1 cellular context compared by ENCODE assay signal in genomic region chr1:44405041-44405803, GRCh38.
A peak's percentile ranks its signal among the peaks of the same experiment; 100 is the strongest.
TF ChIP-seq lines count a peak whose summit lies in the region.

Gene RNF220 (plus strand): TSS chr1:44405255.

TF ChIP-seq in HEK293, 187 proteins besides CTCF, POLR2A, EP300 and RAD21 (continued from another document and continues in another):
- TF ChIP-seq PRDM6 (tag by site-specific recombination; IDR thresholded peaks at IDR 0.05) (no peak), ZNF140 (tag by site-specific recombination; IDR thresholded peaks at IDR 0.05) (no peak), ZNF664 (tag by site-specific recombination; IDR thresholded peaks at IDR 0.05) (no peak), REPIN1 (tag by site-specific recombination; IDR thresholded peaks at IDR 0.05; ENCODE audit: low read depth) (no peak), ZNF24 (tag by site-specific recombination; IDR thresholded peaks at IDR 0.05) (peak; percentile 84), ZNF362 (tag by site-specific recombination; IDR thresholded peaks at IDR 0.05) (no peak), ZNF211 (tag by site-specific recombination; IDR thresholded peaks at IDR 0.05; ENCODE audit: low read depth) (no peak), SALL2 (tag by site-specific recombination; IDR thresholded peaks at IDR 0.05; ENCODE audit: borderline replicate concordance) (0 out of 2 replicates have a peak, but pooled peaks have one; percentile 67), ZNF629 (tag by site-specific recombination; IDR thresholded peaks at IDR 0.05) (peak; percentile 51; the same call in 1 of the 2 replicates), ZNF311 (tag by site-specific recombination; IDR thresholded peaks at IDR 0.05; ENCODE audit: borderline replicate concordance) (no peak), ZNF76 (tag by site-specific recombination; IDR thresholded peaks at IDR 0.05; ENCODE audit: borderline replicate concordance, low read depth) (peak; percentile 92), INSM2 (tag by site-specific recombination; IDR thresholded peaks at IDR 0.05) (peak; percentile 91), TRIM28 (IDR thresholded peaks at IDR 0.05; ENCODE audit: borderline replicate concordance, low read length) (peak; percentile 76; the same call in 1 of the 2 replicates), ZBTB21 (tag by site-specific recombination; IDR thresholded peaks at IDR 0.05) (peak; percentile 80), ZNF23 (tag by site-specific recombination; IDR thresholded peaks at IDR 0.05; ENCODE audit: borderline replicate concordance) (no peak), ZNF366 (tag by site-specific recombination; conservative IDR thresholded peaks at IDR 0.05) (peak; percentile 73), ZEB2 (tag by site-specific recombination; IDR thresholded peaks at IDR 0.05) (peak; percentile 73), BCL11B (tag by site-specific recombination; IDR thresholded peaks at IDR 0.05; ENCODE audit: low read depth) (no peak), ZNF280D (tag by site-specific recombination; IDR thresholded peaks at IDR 0.05) (no peak), ZNF121 (tag by site-specific recombination; IDR thresholded peaks at IDR 0.05) (peak; percentile 32; the same call in 1 of the 2 replicates), ZNF324 (tag by site-specific recombination; IDR thresholded peaks at IDR 0.05) (peak; percentile 97), ZNF341 (tag by site-specific recombination; IDR thresholded peaks at IDR 0.05; ENCODE audit: low read depth) (no peak), ZNF621 (tag by site-specific recombination; IDR thresholded peaks at IDR 0.05) (no peak), KLF1 (tag by site-specific recombination; IDR thresholded peaks at IDR 0.05) (peak; percentile 80), GLIS2 (tag by site-specific recombination; IDR thresholded peaks at IDR 0.05) (no peak), EGR2 (tag by site-specific recombination; IDR thresholded peaks at IDR 0.05; ENCODE audit: low read depth) (peak; percentile 45), ZNF132 (tag by site-specific recombination; IDR thresholded peaks at IDR 0.05; ENCODE audit: borderline replicate concordance) (no peak), ZNF114 (tag by site-specific recombination; IDR thresholded peaks at IDR 0.05) (no peak), SP2 (tag by site-specific recombination; IDR thresholded peaks at IDR 0.05) (peak; percentile 52), ZNF280C (tag by site-specific recombination; IDR thresholded peaks at IDR 0.05) (no peak), ZXDB (tag by site-specific recombination; IDR thresholded peaks at IDR 0.05) (peak; percentile 89), ZNF416 (tag by site-specific recombination; IDR thresholded peaks at IDR 0.05) (peak; percentile 82; the same call in 1 of the 2 replicates), ZNF433 (tag by site-specific recombination; IDR thresholded peaks at IDR 0.05; ENCODE audit: low read depth) (no peak), ZNF18 (tag by site-specific recombination; IDR thresholded peaks at IDR 0.05) (peak; percentile 87), ZNF701 (tag by site-specific recombination; IDR thresholded peaks at IDR 0.05) (no peak), ZFP37 (tag by site-specific recombination; IDR thresholded peaks at IDR 0.05) (peak; percentile 86), ZNF423 (tag by site-specific recombination; IDR thresholded peaks at IDR 0.05) (0 out of 2 replicates have a peak, but pooled peaks have one; percentile 26), ZNF274 (IDR thresholded peaks at IDR 0.05; ENCODE audit: low read length) (no peak), ZNF274 (tag by site-specific recombination; IDR thresholded peaks at IDR 0.05; ENCODE audit: borderline replicate concordance) (no peak), ZNF658 (tag by site-specific recombination; IDR thresholded peaks at IDR 0.05) (0 out of 2 replicates have a peak, but pooled peaks have one; percentile 2), ZNF169 (tag by site-specific recombination; IDR thresholded peaks at IDR 0.05) (peak; percentile 85; the same call in 1 of the 2 replicates), ZNF626 (tag by site-specific recombination; IDR thresholded peaks at IDR 0.05) (no peak), IKZF3 (tag by site-specific recombination; IDR thresholded peaks at IDR 0.05) (peak; percentile 85), FEZF1 (tag by site-specific recombination; IDR thresholded peaks at IDR 0.05) (peak; percentile 42; the same call in 1 of the 2 replicates), ZNF747 (tag by site-specific recombination; IDR thresholded peaks at IDR 0.05) (no peak), SCRT2 (tag by site-specific recombination; IDR thresholded peaks at IDR 0.05) (0 out of 2 replicates have a peak, but pooled peaks have one; percentile 60), HOXD13 (CRISPR knock-in tag; IDR thresholded peaks at IDR 0.05; ENCODE audit: borderline replicate concordance) (no peak), MYNN (tag by site-specific recombination; IDR thresholded peaks at IDR 0.05; ENCODE audit: borderline replicate concordance) (peak; percentile 81; the same call in 1 of the 2 replicates), ZBTB7A (tag by site-specific recombination; IDR thresholded peaks at IDR 0.05; ENCODE audit: low read depth) (no peak), ZNF660 (tag by site-specific recombination; IDR thresholded peaks at IDR 0.05) (peak; percentile 90; the same call in 1 of the 2 replicates), ZBTB48 (tag by site-specific recombination; IDR thresholded peaks at IDR 0.05) (peak; percentile 97), ZNF112 (tag by site-specific recombination; IDR thresholded peaks at IDR 0.05) (no peak), ZNF785 (tag by site-specific recombination; IDR thresholded peaks at IDR 0.05) (peak; percentile 99), ZSCAN16 (tag by site-specific recombination; IDR thresholded peaks at IDR 0.05) (peak; percentile 77), ZNF843 (tag by site-specific recombination; IDR thresholded peaks at IDR 0.05) (peak; percentile 71; the same call in 1 of the 2 replicates)
- TF ChIP-seq, protein P1, sequence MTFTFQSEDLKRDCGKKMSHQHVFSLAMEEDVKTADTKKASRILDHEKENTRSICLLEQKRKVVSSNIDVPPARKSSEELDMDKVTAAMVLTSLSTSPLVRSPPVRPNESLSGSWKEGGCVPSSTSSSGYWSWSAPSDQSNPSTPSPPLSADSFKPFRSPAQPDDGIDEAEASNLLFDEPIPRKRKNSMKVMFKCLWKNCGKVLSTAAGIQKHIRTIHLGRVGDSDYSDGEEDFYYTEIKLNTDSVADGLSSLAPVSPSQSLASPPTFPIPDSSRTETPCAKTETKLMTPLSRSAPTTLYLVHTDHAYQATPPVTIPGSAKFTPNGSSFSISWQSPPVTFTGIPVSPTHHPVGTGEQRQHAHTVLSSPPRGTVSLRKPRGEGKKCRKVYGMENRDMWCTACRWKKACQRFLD (tag by site-specific recombination; IDR thresholded peaks at IDR 0.05) = no peak
- TF ChIP-seq, protein P2, sequence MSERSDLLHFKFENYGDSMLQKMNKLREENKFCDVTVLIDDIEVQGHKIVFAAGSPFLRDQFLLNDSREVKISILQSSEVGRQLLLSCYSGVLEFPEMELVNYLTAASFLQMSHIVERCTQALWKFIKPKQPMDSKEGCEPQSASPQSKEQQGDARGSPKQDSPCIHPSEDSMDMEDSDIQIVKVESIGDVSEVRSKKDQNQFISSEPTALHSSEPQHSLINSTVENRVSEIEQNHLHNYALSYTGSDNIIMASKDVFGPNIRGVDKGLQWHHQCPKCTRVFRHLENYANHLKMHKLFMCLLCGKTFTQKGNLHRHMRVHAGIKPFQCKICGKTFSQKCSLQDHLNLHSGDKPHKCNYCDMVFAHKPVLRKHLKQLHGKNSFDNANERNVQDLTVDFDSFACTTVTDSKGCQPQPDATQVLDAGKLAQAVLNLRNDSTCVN (tag by site-specific recombination; optimal IDR thresholded peaks at IDR 0.05) = peak; percentile 95
- TF ChIP-seq, protein P3, sequence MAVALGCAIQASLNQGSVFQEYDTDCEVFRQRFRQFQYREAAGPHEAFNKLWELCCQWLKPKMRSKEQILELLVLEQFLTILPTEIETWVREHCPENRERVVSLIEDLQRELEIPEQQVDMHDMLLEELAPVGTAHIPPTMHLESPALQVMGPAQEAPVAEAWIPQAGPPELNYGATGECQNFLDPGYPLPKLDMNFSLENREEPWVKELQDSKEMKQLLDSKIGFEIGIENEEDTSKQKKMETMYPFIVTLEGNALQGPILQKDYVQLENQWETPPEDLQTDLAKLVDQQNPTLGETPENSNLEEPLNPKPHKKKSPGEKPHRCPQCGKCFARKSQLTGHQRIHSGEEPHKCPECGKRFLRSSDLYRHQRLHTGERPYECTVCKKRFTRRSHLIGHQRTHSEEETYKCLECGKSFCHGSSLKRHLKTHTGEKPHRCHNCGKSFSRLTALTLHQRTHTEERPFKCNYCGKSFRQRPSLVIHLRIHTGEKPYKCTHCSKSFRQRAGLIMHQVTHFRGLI (tag by site-specific recombination; IDR thresholded peaks at IDR 0.05) = no peak; the same call in 1 of the 2 replicates
